Comparison of ENCODE assay signal across 15 cellular contexts in the genomic region with DNA sequence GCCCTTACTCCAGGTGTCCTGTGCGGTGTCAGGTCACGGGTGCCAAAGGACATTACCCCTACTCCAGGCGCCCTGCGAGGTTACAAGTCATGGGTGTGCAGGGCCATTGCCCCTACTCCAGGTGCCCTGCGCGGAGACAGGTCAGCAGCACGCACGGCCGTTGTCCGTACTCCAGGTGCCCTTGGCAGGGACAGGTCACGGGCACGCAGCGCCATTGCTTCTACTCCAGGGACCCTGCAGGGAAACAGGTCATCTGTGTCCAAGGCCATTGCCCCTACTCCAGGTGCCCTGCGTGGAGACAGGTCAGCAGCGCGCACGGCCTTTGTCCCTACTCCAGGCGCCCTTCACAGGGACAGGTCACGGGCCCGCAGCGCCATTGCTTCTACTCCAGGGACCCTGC. TPM values are rescaled to one million over a fixed set of nuclear protein-coding genes. Genes with fewer than 3 reads are reported as not detected.
"Had no signal": no experiment of that assay in that cellular context is flagged by ENCODE, and none has a peak within 500 bp of the region (broad histone marks: within the 10 kb centered on the region; RNA-seq: fewer than 3 reads in every experiment).

No MANE protein-coding gene starts in this region.

RNA-seq across cellular contexts. Expression of gene PNMA6F, which starts 49.0 kb away (rescaled TPM):
- total RNA-seq: activated CD4-positive, alpha-beta memory T cell treated with anti-CD3 and anti-CD28 coated beads, Interleukin-2, amount 10 ng/mL, durations not matched to agents 7 days and 5 days; activated CD4-positive, alpha-beta T cell treated with anti-CD3 and anti-CD28 coated beads for 36 hours; activated CD4-positive, alpha-beta T cell treated with anti-CD3 and anti-CD28 coated beads, Interleukin-2, amount 10 ng/mL, durations not matched to agents 7 days and 5 days; activated CD8-positive, alpha-beta memory T cell treated with anti-CD3 and anti-CD28 coated beads, Interleukin-2, amount 10 ng/mL, durations not matched to agents 7 days and 5 days; activated CD8-positive, alpha-beta T cell treated with anti-CD3 and anti-CD28 coated beads, Interleukin-2, amount 10 ng/mL, durations not matched to agents 7 days and 5 days; activated naive CD8-positive, alpha-beta T cell treated with anti-CD3 and anti-CD28 coated beads, Interleukin-2, amount 10 ng/mL, durations not matched to agents 7 days and 5 days; activated T-helper 2 cell treated with anti-CD3 and anti-CD28 coated beads, Interferon-gamma antibody, Interleukin-2, Interleukin-4, amounts not matched to agents 10 μg/mL and 5 μg/mL and 100 μg/mL, durations not matched to agents 14 hours and 24 hours and 36 hours; ascending aorta; bronchial epithelial cell; cardiac muscle cell; T-cell; T-helper 1 cell treated with Interleukin-12 subunit alpha and Interleukin-12 subunit beta and Interleukin-4 antibody, amounts not matched to agents 30 ng/mL and 1 ng/mL, for 36 hours; T-helper 17 cell; T-helper 2 cell treated with Interferon-gamma antibody and Interleukin-4, amounts not matched to agents 100 ng/mL and 5 ng/mL, for 36 hours had no signal
- polyA plus RNA-seq: adipose tissue, cardiac muscle cell had no signal
